Comparison of ENCODE assay signal across 16 cellular contexts in genomic region chr10:8873310-8873709, GRCh38.
DNase-seq lines count a peak whose midpoint lies in the region; ATAC-seq and TF ChIP-seq lines count a peak whose summit lies in the region.
"Had no signal": no experiment of that assay in that cellular context is flagged by ENCODE, and none has a peak within 500 bp of the region (broad histone marks: within the 10 kb centered on the region; RNA-seq: fewer than 3 reads in every experiment).

No MANE protein-coding gene starts in this region.

- ATAC-seq in effector memory CD8-positive, alpha-beta T cell (replicated peaks), result no peak
- no peak for ATAC-seq in activated T-cell treated with anti-CD3 and anti-CD28 coated beads, Interleukin-2, amount 50 U/mL, for 72 hours (replicated peaks in 1 of 2)
- ATAC-seq in HG03342 (IDR thresholded peaks at IDR 0.05; ENCODE audit: unreplicated experiment), result no peak
- ATAC-seq: HepG2 had no signal

- no peaks in the 10 kb centered on the region for H3K4me1 Mint-ChIP-seq in effector memory CD8-positive, alpha-beta T cell (ENCODE audit: low read depth in 2 of 2)
- no peaks in the 10 kb centered on the region for H3K4me1 Mint-ChIP-seq in activated T-cell treated with anti-CD3 and anti-CD28 coated beads, Interleukin-2, amount 50 U/mL, for 72 hours (ENCODE audit: low read depth)

- H3K9me3 ChIP-seq in BE2C (no peaks in the 10 kb centered on the region), breast epithelium (no peaks in the 10 kb centered on the region), SJCRH30 (replicated peaks) (no peaks in the 10 kb centered on the region)
- H3K9me3 ChIP-seq: thoracic aorta had no signal

- no peaks in the 10 kb centered on the region for H3K36me3 ChIP-seq in BE2C
- H3K36me3 ChIP-seq in breast epithelium, result no peaks in the 10 kb centered on the region
- no peaks in the 10 kb centered on the region for H3K36me3 ChIP-seq in SJCRH30
- H3K36me3 ChIP-seq: thoracic aorta had no signal

- H3K4me3 Mint-ChIP-seq in effector memory CD8-positive, alpha-beta T cell, result no peak overlapping the region
- H3K4me3 Mint-ChIP-seq in activated T-cell treated with anti-CD3 and anti-CD28 coated beads, Interleukin-2, amount 50 U/mL, for 72 hours, result no peak overlapping the region
- H3K4me3 Mint-ChIP-seq: T-helper 1 cell treated with Interleukin-12 subunit alpha and Interleukin-12 subunit beta and Interleukin-4 antibody, amounts not matched to agents 30 μg/mL and 1 μg/mL, for 36 hours had no signal

- peak overlapping the region; percentile 21; the same call in 1 of the 2 replicates for H3K4me3 ChIP-seq in BE2C (ENCODE audit: low read depth, low read length)
- no peak overlapping the region for H3K4me3 ChIP-seq in breast epithelium
- no peak overlapping the region for H3K4me3 ChIP-seq in SJCRH30
- H3K4me3 ChIP-seq: lung, thoracic aorta had no signal

- no peaks in the 10 kb centered on the region for H3K9me3 Mint-ChIP-seq in effector memory CD8-positive, alpha-beta T cell
- no peaks in the 10 kb centered on the region for H3K9me3 Mint-ChIP-seq in activated T-cell treated with anti-CD3 and anti-CD28 coated beads, Interleukin-2, amount 50 U/mL, for 72 hours
- H3K9me3 Mint-ChIP-seq: T-helper 1 cell treated with Interleukin-12 subunit alpha and Interleukin-12 subunit beta and Interleukin-4 antibody, amounts not matched to agents 30 μg/mL and 1 μg/mL, for 36 hours had no signal

- no peaks in the 10 kb centered on the region for H3K36me3 Mint-ChIP-seq in effector memory CD8-positive, alpha-beta T cell (ENCODE audit: insufficient read depth)
- peaks cover 0 to 1% of the 10 kb centered on the region in 2 donors for H3K36me3 Mint-ChIP-seq in activated T-cell treated with anti-CD3 and anti-CD28 coated beads, Interleukin-2, amount 50 U/mL, for 72 hours (ENCODE audit: insufficient read depth in 2 of 2)

- no peak overlapping the region for H3K27ac Mint-ChIP-seq in effector memory CD8-positive, alpha-beta T cell
- H3K27ac Mint-ChIP-seq in activated T-cell treated with anti-CD3 and anti-CD28 coated beads, Interleukin-2, amount 50 U/mL, for 72 hours, result no peak overlapping the region
- H3K27ac Mint-ChIP-seq: T-helper 1 cell treated with Interleukin-12 subunit alpha and Interleukin-12 subunit beta and Interleukin-4 antibody, amounts not matched to agents 30 μg/mL and 1 μg/mL, for 36 hours had no signal

- DNase-seq in BE2C (no peak), M059J (ENCODE audit: low read depth) (peak; percentile 19), breast epithelium (ENCODE audit: low spot score in 2 of 2) (no peak), middle frontal gyrus (ENCODE audit: extremely low spot score, low spot score) (peak; percentile 36), SJCRH30 (no peak)
- no peak for DNase-seq in effector memory CD8-positive, alpha-beta T cell
- DNase-seq in activated T-cell treated with anti-CD3 and anti-CD28 coated beads, Interleukin-2, amount 50 U/mL, for 72 hours, result no peak
- DNase-seq: activated CD4-positive, alpha-beta T cell treated with anti-CD3 and anti-CD28 coated beads for 1 hour; NCI-H1092 treated with DMSO at 0.1 percent for 48 hours; occipital lobe; OCI-M1 had no signal

- H3K4me1 ChIP-seq in BE2C (peaks cover 21% of the 10 kb centered on the region), breast epithelium (no peaks in the 10 kb centered on the region), SJCRH30 (no peaks in the 10 kb centered on the region)

- peak; percentile 51 for TF ChIP-seq CTCF in BE2C (IDR thresholded peaks at IDR 0.05; ENCODE audit: low read depth, low read length)
- TF ChIP-seq CTCF in breast epithelium (IDR thresholded peaks at IDR 0.05), result peak in 2 of 3 donors; percentile 23 to 47

- peaks cover 14 to 41% of the 10 kb centered on the region in 2 donors for H3K27me3 Mint-ChIP-seq in effector memory CD8-positive, alpha-beta T cell
- peaks cover 7% of the 10 kb centered on the region for H3K27me3 Mint-ChIP-seq in activated T-cell treated with anti-CD3 and anti-CD28 coated beads, Interleukin-2, amount 50 U/mL, for 72 hours (ENCODE audit: low read depth)

- no peak for TF ChIP-seq POLR2A in breast epithelium (IDR thresholded peaks at IDR 0.05)

- H3K27ac ChIP-seq in breast epithelium (no peak overlapping the region), SJCRH30 (no peak overlapping the region)
- H3K27ac ChIP-seq: thoracic aorta had no signal

- no peaks in the 10 kb centered on the region for H3K27me3 ChIP-seq in BE2C
- no peaks in the 10 kb centered on the region for H3K27me3 ChIP-seq in breast epithelium
- no peaks in the 10 kb centered on the region for H3K27me3 ChIP-seq in SJCRH30

- intact Hi-C loops in breast epithelium (cut with DNase I; ENCODE audit: low total_unique reads), result no loop called here

Comparison
In these comparisons a context has a peak if more than half of its experiments do, and no peak if none do; other contexts are left out.
1. DNase-seq: peak in M059J (single experiment) and middle frontal gyrus (single experiment); none in BE2C (single experiment), breast epithelium (0 of 2), SJCRH30 (0 of 2), effector memory CD8-positive, alpha-beta T cell (0 of 3) and activated T-cell treated with anti-CD3 and anti-CD28 coated beads, Interleukin-2, amount 50 U/mL, for 72 hours (0 of 2).